Comparison of ENCODE assay signal across 18 cellular contexts in genomic region chr20:6959900-6960312, GRCh38.
"Had no signal": no experiment of that assay in that cellular context is flagged by ENCODE, and none has a peak within 500 bp of the region (broad histone marks: within the 10 kb centered on the region; RNA-seq: fewer than 3 reads in every experiment).

No MANE protein-coding gene starts in this region.

- H3K27me3 ChIP-seq: brain microvascular endothelial cell, dorsolateral prefrontal cortex, gastrocnemius medialis, ovary had no signal

- DNase-seq: activated CD4-positive, alpha-beta T cell treated with anti-CD3 and anti-CD28 coated beads, Interleukin-2, amount 50 U/mL, for 4 hours; activated CD4-positive, CD25-positive, alpha-beta regulatory T cell treated with anti-CD3 and anti-CD28 coated beads, Interleukin-2, amount 50 U/mL, for 72 hours; activated CD8-positive, alpha-beta memory T cell treated with anti-CD3 and anti-CD28 coated beads, Interleukin-2, amount 10 ng/mL, durations not matched to agents 7 days and 5 days; activated effector memory CD4-positive, alpha-beta T cell treated with Interleukin-2 at 50 U/mL for 16 hours; activated T-cell treated with anti-CD3 and anti-CD28 coated beads, Interleukin-2, amount 50 U/mL, for 24 hours; amygdala; brain microvascular endothelial cell; dorsolateral prefrontal cortex; gastrocnemius medialis; hippocampal formation; kidney glomerular epithelial cell; ovary; stimulated activated CD4-positive, alpha-beta T cell treated with anti-CD3 and anti-CD28 coated beads, Interleukin-4, amount 100 ng/mL, for 4 hours; stimulated activated naive CD8-positive, alpha-beta T cell treated with anti-CD3 and anti-CD28 coated beads, Interleukin-15, amount 100 ng/mL, for 72 hours had no signal

- H3K4me1 ChIP-seq: gastrocnemius medialis had no signal

- H3K4me3 Mint-ChIP-seq: activated CD8-positive, alpha-beta memory T cell treated with anti-CD3 and anti-CD28 coated beads, Interleukin-2, amount 10 ng/mL, durations not matched to agents 7 days and 5 days; activated naive CD4-positive, alpha-beta T cell treated with anti-CD3 and anti-CD28 coated beads, Interleukin-2, amount 50 U/mL, for 24 hours; activated T-cell treated with anti-CD3 and anti-CD28 coated beads, Interleukin-2, amount 50 U/mL, for 24 hours; neural crest cell; stimulated activated naive CD8-positive, alpha-beta T cell treated with anti-CD3 and anti-CD28 coated beads, Interleukin-15, amount 100 ng/mL, for 72 hours; T-helper 2 cell treated with Interferon-gamma antibody and Interleukin-4, amounts not matched to agents 5 μg/mL and 100 μg/mL, for 36 hours had no signal

- H3K36me3 ChIP-seq: brain microvascular endothelial cell, gastrocnemius medialis, ovary, thoracic aorta had no signal

- H3K9me3 Mint-ChIP-seq: neural crest cell had no signal

- H3K9me3 ChIP-seq: gastrocnemius medialis, ovary, thoracic aorta had no signal

- H3K27ac ChIP-seq: brain microvascular endothelial cell, dorsolateral prefrontal cortex, gastrocnemius medialis, ovary, thoracic aorta had no signal

- H3K27ac Mint-ChIP-seq: activated CD8-positive, alpha-beta memory T cell treated with anti-CD3 and anti-CD28 coated beads, Interleukin-2, amount 10 ng/mL, durations not matched to agents 7 days and 5 days; activated naive CD4-positive, alpha-beta T cell treated with anti-CD3 and anti-CD28 coated beads, Interleukin-2, amount 50 U/mL, for 24 hours; activated T-cell treated with anti-CD3 and anti-CD28 coated beads, Interleukin-2, amount 50 U/mL, for 24 hours; T-helper 2 cell treated with Interferon-gamma antibody and Interleukin-4, amounts not matched to agents 5 μg/mL and 100 μg/mL, for 36 hours had no signal

- H3K4me1 Mint-ChIP-seq: activated CD8-positive, alpha-beta memory T cell treated with anti-CD3 and anti-CD28 coated beads, Interleukin-2, amount 10 ng/mL, durations not matched to agents 7 days and 5 days; activated naive CD4-positive, alpha-beta T cell treated with anti-CD3 and anti-CD28 coated beads, Interleukin-2, amount 50 U/mL, for 24 hours; stimulated activated naive CD8-positive, alpha-beta T cell treated with anti-CD3 and anti-CD28 coated beads, Interleukin-15, amount 100 ng/mL, for 72 hours had no signal

- H3K36me3 Mint-ChIP-seq: activated CD8-positive, alpha-beta memory T cell treated with anti-CD3 and anti-CD28 coated beads, Interleukin-2, amount 10 ng/mL, durations not matched to agents 7 days and 5 days; activated naive CD4-positive, alpha-beta T cell treated with anti-CD3 and anti-CD28 coated beads, Interleukin-2, amount 50 U/mL, for 24 hours had no signal

- ATAC-seq: activated CD8-positive, alpha-beta memory T cell treated with anti-CD3 and anti-CD28 coated beads, Interleukin-2, amount 10 ng/mL, durations not matched to agents 7 days and 5 days; gastrocnemius medialis; stimulated activated naive CD8-positive, alpha-beta T cell treated with anti-CD3 and anti-CD28 coated beads, Interleukin-15, amount 100 ng/mL, for 72 hours had no signal

- H3K27me3 Mint-ChIP-seq: activated CD8-positive, alpha-beta memory T cell treated with anti-CD3 and anti-CD28 coated beads, Interleukin-2, amount 10 ng/mL, durations not matched to agents 7 days and 5 days; activated naive CD4-positive, alpha-beta T cell treated with anti-CD3 and anti-CD28 coated beads, Interleukin-2, amount 50 U/mL, for 24 hours; activated T-cell treated with anti-CD3 and anti-CD28 coated beads, Interleukin-2, amount 50 U/mL, for 24 hours; stimulated activated naive CD8-positive, alpha-beta T cell treated with anti-CD3 and anti-CD28 coated beads, Interleukin-15, amount 100 ng/mL, for 72 hours had no signal

- H3K4me3 ChIP-seq: dorsolateral prefrontal cortex, gastrocnemius medialis, ovary, thoracic aorta had no signal
